In the genomic region with DNA sequence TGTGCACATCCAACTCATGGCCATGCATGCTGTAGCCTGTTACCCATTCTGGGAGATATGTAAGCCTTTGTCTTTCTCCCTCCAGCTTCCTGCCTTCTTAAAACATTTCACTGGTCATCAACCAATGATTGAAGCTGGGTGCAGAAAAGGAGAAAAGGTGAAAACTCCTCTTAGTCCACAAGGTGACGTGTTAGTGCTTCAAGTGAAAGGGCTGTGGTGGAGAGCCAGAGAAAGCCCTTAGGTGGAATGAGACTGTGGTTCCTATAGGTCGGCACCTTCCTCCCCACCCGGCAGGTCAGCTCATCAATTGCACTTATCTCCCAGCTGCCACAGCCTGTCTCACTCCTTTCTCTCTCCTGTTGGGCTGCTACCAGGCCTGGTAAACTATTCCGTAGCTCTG, we compare ENCODE assay signal across 1 cellular context.
TF ChIP-seq lines count a peak whose summit lies in the region.

No MANE protein-coding gene starts in this region.

TF ChIP-seq in GM23338, 12 proteins besides CTCF, POLR2A, EP300 and RAD21:
- TF ChIP-seq, protein P1, sequence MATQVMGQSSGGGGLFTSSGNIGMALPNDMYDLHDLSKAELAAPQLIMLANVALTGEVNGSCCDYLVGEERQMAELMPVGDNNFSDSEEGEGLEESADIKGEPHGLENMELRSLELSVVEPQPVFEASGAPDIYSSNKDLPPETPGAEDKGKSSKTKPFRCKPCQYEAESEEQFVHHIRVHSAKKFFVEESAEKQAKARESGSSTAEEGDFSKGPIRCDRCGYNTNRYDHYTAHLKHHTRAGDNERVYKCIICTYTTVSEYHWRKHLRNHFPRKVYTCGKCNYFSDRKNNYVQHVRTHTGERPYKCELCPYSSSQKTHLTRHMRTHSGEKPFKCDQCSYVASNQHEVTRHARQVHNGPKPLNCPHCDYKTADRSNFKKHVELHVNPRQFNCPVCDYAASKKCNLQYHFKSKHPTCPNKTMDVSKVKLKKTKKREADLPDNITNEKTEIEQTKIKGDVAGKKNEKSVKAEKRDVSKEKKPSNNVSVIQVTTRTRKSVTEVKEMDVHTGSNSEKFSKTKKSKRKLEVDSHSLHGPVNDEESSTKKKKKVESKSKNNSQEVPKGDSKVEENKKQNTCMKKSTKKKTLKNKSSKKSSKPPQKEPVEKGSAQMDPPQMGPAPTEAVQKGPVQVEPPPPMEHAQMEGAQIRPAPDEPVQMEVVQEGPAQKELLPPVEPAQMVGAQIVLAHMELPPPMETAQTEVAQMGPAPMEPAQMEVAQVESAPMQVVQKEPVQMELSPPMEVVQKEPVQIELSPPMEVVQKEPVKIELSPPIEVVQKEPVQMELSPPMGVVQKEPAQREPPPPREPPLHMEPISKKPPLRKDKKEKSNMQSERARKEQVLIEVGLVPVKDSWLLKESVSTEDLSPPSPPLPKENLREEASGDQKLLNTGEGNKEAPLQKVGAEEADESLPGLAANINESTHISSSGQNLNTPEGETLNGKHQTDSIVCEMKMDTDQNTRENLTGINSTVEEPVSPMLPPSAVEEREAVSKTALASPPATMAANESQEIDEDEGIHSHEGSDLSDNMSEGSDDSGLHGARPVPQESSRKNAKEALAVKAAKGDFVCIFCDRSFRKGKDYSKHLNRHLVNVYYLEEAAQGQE (IDR thresholded peaks at IDR 0.05; ENCODE audit: unreplicated experiment), result no peak
- TF ChIP-seq EZH2 (IDR thresholded peaks at IDR 0.05; ENCODE audit: low read depth, unreplicated experiment) (no peak), EZH2phosphoT487 (IDR thresholded peaks at IDR 0.05; ENCODE audit: unreplicated experiment) (no peak), STAT1 (IDR thresholded peaks at IDR 0.05; ENCODE audit: unreplicated experiment) (no peak)
